In genomic region chr5:180648658-180649296, GRCh38 we compare ENCODE assay signal across 9 cellular contexts. TPM values are rescaled to one million over a fixed set of nuclear protein-coding genes. Genes with fewer than 3 reads are reported as not detected.
DNase-seq lines count a peak whose midpoint lies in the region; ATAC-seq lines count a peak whose summit lies in the region.
"Had no signal": no experiment of that assay in that cellular context is flagged by ENCODE, and none has a peak within 500 bp of the region (broad histone marks: within the 10 kb centered on the region; RNA-seq: fewer than 3 reads in every experiment).

No MANE protein-coding gene starts in this region.

- H3K27me3 Mint-ChIP-seq in activated T-helper 17 cell treated with anti-CD3 and anti-CD28 coated beads, Interleukin-2, amount 50 U/mL, for 72 hours = peaks cover 38% of the 10 kb centered on the region
- H3K27me3 Mint-ChIP-seq in stimulated activated memory B cell treated with anti-CD40 and anti-IgM and Interleukin-4, amounts not matched to agents 10 μg/mL and 1 μg/mL and 100 μg/mL, for 72 hours = peaks cover 75% of the 10 kb centered on the region

- H3K27ac Mint-ChIP-seq in activated T-helper 17 cell treated with anti-CD3 and anti-CD28 coated beads, Interleukin-2, amount 50 U/mL, for 72 hours = no peak overlapping the region
- no peak overlapping the region for H3K27ac Mint-ChIP-seq in stimulated activated memory B cell treated with anti-CD40 and anti-IgM and Interleukin-4, amounts not matched to agents 10 μg/mL and 1 μg/mL and 100 μg/mL, for 72 hours

- H3K4me1 Mint-ChIP-seq in activated T-helper 17 cell treated with anti-CD3 and anti-CD28 coated beads, Interleukin-2, amount 50 U/mL, for 72 hours = peaks cover 6% of the 10 kb centered on the region
- peaks cover 10% of the 10 kb centered on the region for H3K4me1 Mint-ChIP-seq in stimulated activated memory B cell treated with anti-CD40 and anti-IgM and Interleukin-4, amounts not matched to agents 10 μg/mL and 1 μg/mL and 100 μg/mL, for 72 hours

- H3K36me3 Mint-ChIP-seq in activated T-helper 17 cell treated with anti-CD3 and anti-CD28 coated beads, Interleukin-2, amount 50 U/mL, for 72 hours (ENCODE audit: low read depth) = no peaks in the 10 kb centered on the region
- H3K36me3 Mint-ChIP-seq in stimulated activated memory B cell treated with anti-CD40 and anti-IgM and Interleukin-4, amounts not matched to agents 10 μg/mL and 1 μg/mL and 100 μg/mL, for 72 hours = no peaks in the 10 kb centered on the region

- DNase-seq in DMS 273 (lab: John Stamatoyannopoulos, UW; ENCODE audit: unreplicated experiment) (peak; percentile 53), DMS 273 treated with DMSO at 0.1 percent for 48 hours (lab: John Stamatoyannopoulos, UW) (no peak), iris pigment epithelial cell (ENCODE audit: low read depth) (peak; percentile 9), DMS114 treated with DMSO at 0.1 percent for 48 hours (lab: John Stamatoyannopoulos, UW; ENCODE audit: unreplicated experiment) (no peak), HuH-7.5 (ENCODE audit: low spot score) (no peak)
- DNase-seq: GM23248 had no signal

- peak overlapping the region; percentile 54 for H3K4me3 Mint-ChIP-seq in activated T-helper 17 cell treated with anti-CD3 and anti-CD28 coated beads, Interleukin-2, amount 50 U/mL, for 72 hours
- peak overlapping the region; percentile 15 for H3K4me3 Mint-ChIP-seq in stimulated activated memory B cell treated with anti-CD40 and anti-IgM and Interleukin-4, amounts not matched to agents 10 μg/mL and 1 μg/mL and 100 μg/mL, for 72 hours

- no peak for ATAC-seq in activated T-helper 17 cell treated with anti-CD3 and anti-CD28 coated beads, Interleukin-2, amount 50 U/mL, for 72 hours (replicated peaks)
- no peak for ATAC-seq in stimulated activated memory B cell treated with anti-CD40 and anti-IgM and Interleukin-4, amounts not matched to agents 10 μg/mL and 1 μg/mL and 100 μg/mL, for 72 hours
- ATAC-seq in HG03095 (IDR thresholded peaks at IDR 0.05; ENCODE audit: unreplicated experiment) = no peak

- no peaks in the 10 kb centered on the region for H3K9me3 Mint-ChIP-seq in activated T-helper 17 cell treated with anti-CD3 and anti-CD28 coated beads, Interleukin-2, amount 50 U/mL, for 72 hours
- H3K9me3 Mint-ChIP-seq in stimulated activated memory B cell treated with anti-CD40 and anti-IgM and Interleukin-4, amounts not matched to agents 10 μg/mL and 1 μg/mL and 100 μg/mL, for 72 hours = no peaks in the 10 kb centered on the region

RNA-seq across cellular contexts. Expression of gene FLT4, which starts 0.6 kb away (rescaled TPM):
- under 1 TPM; 0.34 to 0.56 TPM for total RNA-seq in activated T-helper 17 cell treated with anti-CD3 and anti-CD28 coated beads, Interleukin-2, amount 50 U/mL, for 72 hours
- total RNA-seq: GM23248 had no signal

RNA-seq across cellular contexts. Expression of gene SCGB3A1, which starts 57.5 kb away (rescaled TPM):
- not detected for total RNA-seq in activated T-helper 17 cell treated with anti-CD3 and anti-CD28 coated beads, Interleukin-2, amount 50 U/mL, for 72 hours
- total RNA-seq: GM23248 had no signal

Comparison
In these comparisons a context has a peak if more than half of its experiments do, and no peak if none do; other contexts are left out.
1. DNase-seq: peak in DMS 273 (single experiment) and iris pigment epithelial cell (single experiment); none in DMS 273 treated with DMSO at 0.1 percent for 48 hours (single experiment), DMS114 treated with DMSO at 0.1 percent for 48 hours (single experiment) and HuH-7.5 (single experiment).